Comparison of ENCODE assay signal across 2 cellular contexts in the genomic region with DNA sequence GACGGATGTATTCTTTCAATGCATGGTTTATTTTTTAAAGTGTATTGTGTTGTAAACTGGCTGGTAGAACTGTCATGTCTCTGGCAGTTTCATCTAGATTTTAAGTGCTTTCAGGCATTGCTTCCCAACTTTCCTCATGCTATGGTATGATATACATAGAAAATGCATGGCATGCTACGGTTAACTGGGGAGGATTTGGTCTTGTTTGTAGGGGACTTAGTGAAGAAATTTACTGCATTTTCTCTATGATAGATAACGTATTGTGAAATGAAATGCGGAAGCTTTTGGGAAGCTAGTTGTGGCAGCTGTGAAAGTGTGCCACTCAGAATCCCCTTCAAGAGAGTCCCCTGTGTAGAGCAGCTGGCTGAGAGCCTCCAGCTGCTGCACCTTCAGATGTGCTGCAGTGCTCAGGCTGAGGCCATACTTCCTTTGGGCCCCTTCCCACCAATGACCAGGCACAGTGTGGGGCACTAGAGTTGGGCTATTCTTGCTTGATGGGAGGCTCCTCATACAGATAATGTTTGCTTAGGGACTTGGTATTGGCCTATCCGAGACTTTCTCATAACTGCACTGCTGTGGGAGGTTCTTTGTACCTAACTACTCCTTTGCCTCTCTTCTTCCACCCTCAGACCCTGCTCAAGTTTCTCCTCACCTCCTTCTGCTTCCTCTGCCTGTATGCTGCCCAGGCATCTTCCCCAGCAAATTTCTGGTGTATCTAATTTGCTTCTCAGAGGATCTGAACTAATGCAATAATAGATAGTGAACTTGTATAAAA.
TF ChIP-seq lines count a peak whose summit lies in the region.

No MANE protein-coding gene starts in this region.

TF ChIP-seq in SK-N-SH treated with all-trans-retinoic acid at 6 μM for 48 hours, 23 proteins besides CTCF, POLR2A, EP300 and RAD21 (continued from another document):
- TF ChIP-seq, protein P1, sequence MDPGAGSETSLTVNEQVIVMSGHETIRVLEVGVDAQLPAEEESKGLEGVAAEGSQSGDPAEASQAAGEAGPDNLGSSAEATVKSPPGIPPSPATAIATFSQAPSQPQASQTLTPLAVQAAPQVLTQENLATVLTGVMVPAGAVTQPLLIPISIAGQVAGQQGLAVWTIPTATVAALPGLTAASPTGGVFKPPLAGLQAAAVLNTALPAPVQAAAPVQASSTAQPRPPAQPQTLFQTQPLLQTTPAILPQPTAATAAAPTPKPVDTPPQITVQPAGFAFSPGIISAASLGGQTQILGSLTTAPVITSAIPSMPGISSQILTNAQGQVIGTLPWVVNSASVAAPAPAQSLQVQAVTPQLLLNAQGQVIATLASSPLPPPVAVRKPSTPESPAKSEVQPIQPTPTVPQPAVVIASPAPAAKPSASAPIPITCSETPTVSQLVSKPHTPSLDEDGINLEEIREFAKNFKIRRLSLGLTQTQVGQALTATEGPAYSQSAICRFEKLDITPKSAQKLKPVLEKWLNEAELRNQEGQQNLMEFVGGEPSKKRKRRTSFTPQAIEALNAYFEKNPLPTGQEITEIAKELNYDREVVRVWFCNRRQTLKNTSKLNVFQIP (CRISPR knock-in tag; IDR thresholded peaks at IDR 0.05; ENCODE audit: borderline replicate concordance, low read depth): no peak
- TF ChIP-seq, protein P2, sequence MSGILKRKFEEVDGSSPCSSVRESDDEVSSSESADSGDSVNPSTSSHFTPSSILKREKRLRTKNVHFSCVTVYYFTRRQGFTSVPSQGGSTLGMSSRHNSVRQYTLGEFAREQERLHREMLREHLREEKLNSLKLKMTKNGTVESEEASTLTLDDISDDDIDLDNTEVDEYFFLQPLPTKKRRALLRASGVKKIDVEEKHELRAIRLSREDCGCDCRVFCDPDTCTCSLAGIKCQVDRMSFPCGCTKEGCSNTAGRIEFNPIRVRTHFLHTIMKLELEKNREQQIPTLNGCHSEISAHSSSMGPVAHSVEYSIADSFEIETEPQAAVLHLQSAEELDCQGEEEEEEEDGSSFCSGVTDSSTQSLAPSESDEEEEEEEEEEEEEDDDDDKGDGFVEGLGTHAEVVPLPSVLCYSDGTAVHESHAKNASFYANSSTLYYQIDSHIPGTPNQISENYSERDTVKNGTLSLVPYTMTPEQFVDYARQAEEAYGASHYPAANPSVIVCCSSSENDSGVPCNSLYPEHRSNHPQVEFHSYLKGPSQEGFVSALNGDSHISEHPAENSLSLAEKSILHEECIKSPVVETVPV (CRISPR knock-in tag; IDR thresholded peaks at IDR 0.05): no peak
- TF ChIP-seq GLIS3 (CRISPR knock-in tag; IDR thresholded peaks at IDR 0.05): no peak
- no peak for TF ChIP-seq ZNF70 (CRISPR knock-in tag; IDR thresholded peaks at IDR 0.05)
- no peak for TF ChIP-seq ZFP3 (CRISPR knock-in tag; IDR thresholded peaks at IDR 0.05)
- no peak for TF ChIP-seq RARB (CRISPR knock-in tag; IDR thresholded peaks at IDR 0.05)
- no peak for TF ChIP-seq CSDC2 (CRISPR knock-in tag; IDR thresholded peaks at IDR 0.05)
- TF ChIP-seq OSR1 (CRISPR knock-in tag; IDR thresholded peaks at IDR 0.05): no peak
- TF ChIP-seq TOX (CRISPR knock-in tag; IDR thresholded peaks at IDR 0.05; ENCODE audit: borderline replicate concordance): no peak
- no peak for TF ChIP-seq ZNF8 (CRISPR knock-in tag; IDR thresholded peaks at IDR 0.05)
- TF ChIP-seq, protein P3, sequence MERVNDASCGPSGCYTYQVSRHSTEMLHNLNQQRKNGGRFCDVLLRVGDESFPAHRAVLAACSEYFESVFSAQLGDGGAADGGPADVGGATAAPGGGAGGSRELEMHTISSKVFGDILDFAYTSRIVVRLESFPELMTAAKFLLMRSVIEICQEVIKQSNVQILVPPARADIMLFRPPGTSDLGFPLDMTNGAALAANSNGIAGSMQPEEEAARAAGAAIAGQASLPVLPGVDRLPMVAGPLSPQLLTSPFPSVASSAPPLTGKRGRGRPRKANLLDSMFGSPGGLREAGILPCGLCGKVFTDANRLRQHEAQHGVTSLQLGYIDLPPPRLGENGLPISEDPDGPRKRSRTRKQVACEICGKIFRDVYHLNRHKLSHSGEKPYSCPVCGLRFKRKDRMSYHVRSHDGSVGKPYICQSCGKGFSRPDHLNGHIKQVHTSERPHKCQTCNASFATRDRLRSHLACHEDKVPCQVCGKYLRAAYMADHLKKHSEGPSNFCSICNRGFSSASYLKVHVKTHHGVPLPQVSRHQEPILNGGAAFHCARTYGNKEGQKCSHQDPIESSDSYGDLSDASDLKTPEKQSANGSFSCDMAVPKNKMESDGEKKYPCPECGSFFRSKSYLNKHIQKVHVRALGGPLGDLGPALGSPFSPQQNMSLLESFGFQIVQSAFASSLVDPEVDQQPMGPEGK (CRISPR knock-in tag; IDR thresholded peaks at IDR 0.05; ENCODE audit: borderline replicate concordance): no peak

TF ChIP-seq in SK-N-SH, 30 proteins besides CTCF, POLR2A, EP300 and RAD21 (continued from another document):
- TF ChIP-seq, protein P4, sequence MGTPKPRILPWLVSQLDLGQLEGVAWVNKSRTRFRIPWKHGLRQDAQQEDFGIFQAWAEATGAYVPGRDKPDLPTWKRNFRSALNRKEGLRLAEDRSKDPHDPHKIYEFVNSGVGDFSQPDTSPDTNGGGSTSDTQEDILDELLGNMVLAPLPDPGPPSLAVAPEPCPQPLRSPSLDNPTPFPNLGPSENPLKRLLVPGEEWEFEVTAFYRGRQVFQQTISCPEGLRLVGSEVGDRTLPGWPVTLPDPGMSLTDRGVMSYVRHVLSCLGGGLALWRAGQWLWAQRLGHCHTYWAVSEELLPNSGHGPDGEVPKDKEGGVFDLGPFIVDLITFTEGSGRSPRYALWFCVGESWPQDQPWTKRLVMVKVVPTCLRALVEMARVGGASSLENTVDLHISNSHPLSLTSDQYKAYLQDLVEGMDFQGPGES (IDR thresholded peaks at IDR 0.05; ENCODE audit: low read depth, low read length): no peak
- TF ChIP-seq, protein P5, sequence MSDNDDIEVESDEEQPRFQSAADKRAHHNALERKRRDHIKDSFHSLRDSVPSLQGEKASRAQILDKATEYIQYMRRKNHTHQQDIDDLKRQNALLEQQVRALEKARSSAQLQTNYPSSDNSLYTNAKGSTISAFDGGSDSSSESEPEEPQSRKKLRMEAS (IDR thresholded peaks at IDR 0.05; ENCODE audit: low read depth): no peak
- TF ChIP-seq GABPA (IDR thresholded peaks at IDR 0.05; ENCODE audit: low read depth): no peak
- TF ChIP-seq TEAD4 (IDR thresholded peaks at IDR 0.05; ENCODE audit: borderline replicate concordance, insufficient read depth): no peak
- TF ChIP-seq, protein P6, sequence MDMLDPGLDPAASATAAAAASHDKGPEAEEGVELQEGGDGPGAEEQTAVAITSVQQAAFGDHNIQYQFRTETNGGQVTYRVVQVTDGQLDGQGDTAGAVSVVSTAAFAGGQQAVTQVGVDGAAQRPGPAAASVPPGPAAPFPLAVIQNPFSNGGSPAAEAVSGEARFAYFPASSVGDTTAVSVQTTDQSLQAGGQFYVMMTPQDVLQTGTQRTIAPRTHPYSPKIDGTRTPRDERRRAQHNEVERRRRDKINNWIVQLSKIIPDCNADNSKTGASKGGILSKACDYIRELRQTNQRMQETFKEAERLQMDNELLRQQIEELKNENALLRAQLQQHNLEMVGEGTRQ (IDR thresholded peaks at IDR 0.05; ENCODE audit: borderline replicate concordance, low read depth, low read length): no peak
